ENCODE assay signal across 29 cellular contexts in genomic region chr15:61907753-61908086, GRCh38.
"Had no signal": no experiment of that assay in that cellular context is flagged by ENCODE, and none has a peak within 500 bp of the region (broad histone marks: within the 10 kb centered on the region; RNA-seq: fewer than 3 reads in every experiment).

No MANE protein-coding gene starts in this region.

- DNase-seq: dermis blood vessel endothelial cell; effector memory CD4-positive, alpha-beta T cell; foreskin keratinocyte; glutamatergic neuron; heart right ventricle; hippocampal formation; islet precursor cell; kidney glomerular epithelial cell; left colon; left ventricle myocardium superior; mucosa of descending colon; naive B cell; psoas muscle; right cardiac atrium; spleen; stimulated activated CD4-positive, alpha-beta T cell treated with anti-CD3 and anti-CD28 coated beads, Interleukin-4, amount 100 ng/mL, for 4 hours; stimulated activated naive CD8-positive, alpha-beta T cell treated with anti-CD3 and anti-CD28 coated beads, Interleukin-15, Interleukin-2, amounts not matched to agents 100 U/mL and 50 U/mL, for 24 hours; substantia nigra; testis; tibial artery had no signal

- H3K27me3 ChIP-seq: esophagus muscularis mucosa, foreskin keratinocyte, gastroesophageal sphincter, heart right ventricle, neutrophil, spleen, testis, tibial artery had no signal

- H3K4me3 ChIP-seq: coronary artery, esophagus muscularis mucosa, gastroesophageal sphincter, heart right ventricle, lung, mucosa of descending colon, psoas muscle, skin epidermis, spleen, testis, tibial artery had no signal

- H3K4me1 ChIP-seq: foreskin keratinocyte, gastroesophageal sphincter, heart right ventricle, psoas muscle, spleen, testis, tibial artery had no signal

- ATAC-seq: foreskin keratinocyte; gastroesophageal sphincter; heart right ventricle; left colon; left ventricle myocardium superior; mucosa of descending colon; natural killer cell treated with Interleukin-12 subunit alpha and Interleukin-12 subunit beta and Interleukin-15 and Interleukin-18, amount 100 ng/mL, for 72 hours; psoas muscle; right cardiac atrium; stimulated activated memory B cell treated with anti-CD40 and anti-IgM and Interleukin-4, amounts not matched to agents 10 μg/mL and 1 μg/mL and 100 μg/mL, for 72 hours; stimulated activated naive CD8-positive, alpha-beta T cell treated with anti-CD3 and anti-CD28 coated beads, Interleukin-15, Interleukin-2, amounts not matched to agents 100 U/mL and 50 U/mL, for 24 hours had no signal

- H3K27ac ChIP-seq: coronary artery, esophagus muscularis mucosa, foreskin keratinocyte, gastroesophageal sphincter, heart right ventricle, neutrophil, psoas muscle, skin epidermis, spleen, testis, tibial artery had no signal

- FAIRE-seq: endothelial cell of umbilical vein had no signal

- H3K9me3 ChIP-seq: esophagus muscularis mucosa, mucosa of descending colon, neutrophil, psoas muscle, testis, tibial artery had no signal
